In the genomic region with DNA sequence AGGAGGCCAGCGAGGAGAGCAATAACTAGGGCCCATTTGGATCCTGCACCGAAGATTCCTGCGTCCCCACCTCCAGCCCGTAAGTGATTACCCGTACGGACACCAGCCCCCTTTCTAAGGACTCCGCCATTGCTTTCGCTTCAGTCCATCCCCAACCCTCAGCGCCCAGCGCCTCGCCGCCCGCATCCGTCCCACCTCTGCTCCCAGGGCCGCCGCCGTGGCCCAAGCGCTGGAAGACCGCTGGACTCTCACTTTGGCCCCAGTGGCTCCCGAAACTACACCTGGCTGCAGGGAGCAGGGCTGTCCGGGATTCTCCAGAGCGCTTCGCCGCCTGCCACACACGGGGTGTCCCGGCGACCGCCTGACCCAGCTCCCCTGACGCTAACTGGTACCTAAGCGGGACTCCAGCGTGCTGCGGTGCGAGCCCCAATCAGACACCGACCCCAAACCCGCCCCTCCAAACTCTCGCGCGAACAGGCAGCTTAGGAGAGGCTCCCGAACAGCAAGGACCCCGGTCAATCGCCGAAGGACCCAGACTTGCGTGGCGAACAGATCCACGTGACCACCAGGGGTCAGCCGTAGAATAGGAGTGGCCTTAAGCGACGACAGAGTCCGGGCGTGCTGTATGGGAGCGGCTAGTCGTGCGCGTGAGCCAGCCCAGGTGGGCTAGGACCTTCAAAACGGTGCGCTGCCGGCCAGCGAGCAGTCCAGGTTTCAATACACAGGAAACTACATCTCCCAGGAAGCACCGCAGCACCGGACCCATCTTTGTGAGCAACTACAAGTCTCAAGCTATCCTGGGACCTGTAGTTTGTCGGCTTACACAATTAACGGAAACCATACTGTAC, we compare ENCODE assay signal across 1 cellular context.
TF ChIP-seq lines count a peak whose summit lies in the region.

TSS of gene CNPY2 (minus strand) at position 363 of the 848 bp plus-strand sequence. CDS start 771 bp downstream, outside the sequence.

TF ChIP-seq in HepG2, 621 proteins besides CTCF, POLR2A, EP300 and RAD21 (continued from another document and continues in another):
- TF ChIP-seq, protein P1, sequence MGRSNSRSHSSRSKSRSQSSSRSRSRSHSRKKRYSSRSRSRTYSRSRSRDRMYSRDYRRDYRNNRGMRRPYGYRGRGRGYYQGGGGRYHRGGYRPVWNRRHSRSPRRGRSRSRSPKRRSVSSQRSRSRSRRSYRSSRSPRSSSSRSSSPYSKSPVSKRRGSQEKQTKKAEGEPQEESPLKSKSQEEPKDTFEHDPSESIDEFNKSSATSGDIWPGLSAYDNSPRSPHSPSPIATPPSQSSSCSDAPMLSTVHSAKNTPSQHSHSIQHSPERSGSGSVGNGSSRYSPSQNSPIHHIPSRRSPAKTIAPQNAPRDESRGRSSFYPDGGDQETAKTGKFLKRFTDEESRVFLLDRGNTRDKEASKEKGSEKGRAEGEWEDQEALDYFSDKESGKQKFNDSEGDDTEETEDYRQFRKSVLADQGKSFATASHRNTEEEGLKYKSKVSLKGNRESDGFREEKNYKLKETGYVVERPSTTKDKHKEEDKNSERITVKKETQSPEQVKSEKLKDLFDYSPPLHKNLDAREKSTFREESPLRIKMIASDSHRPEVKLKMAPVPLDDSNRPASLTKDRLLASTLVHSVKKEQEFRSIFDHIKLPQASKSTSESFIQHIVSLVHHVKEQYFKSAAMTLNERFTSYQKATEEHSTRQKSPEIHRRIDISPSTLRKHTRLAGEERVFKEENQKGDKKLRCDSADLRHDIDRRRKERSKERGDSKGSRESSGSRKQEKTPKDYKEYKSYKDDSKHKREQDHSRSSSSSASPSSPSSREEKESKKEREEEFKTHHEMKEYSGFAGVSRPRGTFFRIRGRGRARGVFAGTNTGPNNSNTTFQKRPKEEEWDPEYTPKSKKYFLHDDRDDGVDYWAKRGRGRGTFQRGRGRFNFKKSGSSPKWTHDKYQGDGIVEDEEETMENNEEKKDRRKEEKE (IDR thresholded peaks at IDR 0.05) = no peak
- TF ChIP-seq ZNF10 (CRISPR knock-in tag; IDR thresholded peaks at IDR 0.05; ENCODE audit: borderline replicate concordance, low read depth) (no peak), ZNF207 (IDR thresholded peaks at IDR 0.05; ENCODE audit: borderline replicate concordance) (no peak), ZNF282 (IDR thresholded peaks at IDR 0.05; ENCODE audit: partially characterized antibody) (no peak), ZFP36 (IDR thresholded peaks at IDR 0.05; ENCODE audit: borderline replicate concordance, low read depth, low read length, partially characterized antibody) (no peak), RFX3 (CRISPR knock-in tag; IDR thresholded peaks at IDR 0.05) (no peak), NONO (IDR thresholded peaks at IDR 0.05) (no peak), NONO (CRISPR knock-in tag; conservative IDR thresholded peaks at IDR 0.05) (peak; percentile 91), GATAD1 (CRISPR knock-in tag; IDR thresholded peaks at IDR 0.05) (peak; percentile 90), ZNF264 (CRISPR knock-in tag; IDR thresholded peaks at IDR 0.05) (peak; percentile 88), MBD4 (IDR thresholded peaks at IDR 0.05; ENCODE audit: borderline replicate concordance, low read length) (no peak), NRL (CRISPR knock-in tag; IDR thresholded peaks at IDR 0.05; ENCODE audit: borderline replicate concordance) (peak; percentile 72; the same call in 1 of the 2 replicates), ZUFSP (CRISPR knock-in tag; IDR thresholded peaks at IDR 0.05; ENCODE audit: borderline replicate concordance) (no peak), JUN (CRISPR knock-in tag; IDR thresholded peaks at IDR 0.05) (no peak), SETDB1 (CRISPR knock-in tag; IDR thresholded peaks at IDR 0.05; ENCODE audit: borderline replicate concordance) (no peak), ZNF670 (CRISPR knock-in tag; IDR thresholded peaks at IDR 0.05; ENCODE audit: borderline replicate concordance) (no peak), ZFP62 (CRISPR knock-in tag; IDR thresholded peaks at IDR 0.05) (no peak; the same call in 1 of the 2 replicates), SYNCRIP (IDR thresholded peaks at IDR 0.05; ENCODE audit: insufficient read depth, low read depth, low read length) (no peak), HNRNPK (IDR thresholded peaks at IDR 0.05; ENCODE audit: low read depth, low read length, poor library complexity, severe bottlenecking) (peak; percentile 60), KLF11 (CRISPR knock-in tag; IDR thresholded peaks at IDR 0.05) (0 out of 2 replicates have a peak, but pooled peaks have one; percentile 45), SALL1 (CRISPR knock-in tag; IDR thresholded peaks at IDR 0.05) (peak; percentile 84), ATM (IDR thresholded peaks at IDR 0.05; ENCODE audit: borderline replicate concordance) (no peak; the same call in 1 of the 2 replicates), ZNF331 (CRISPR knock-in tag; IDR thresholded peaks at IDR 0.05) (peak; percentile 40), ZNF879 (CRISPR knock-in tag; IDR thresholded peaks at IDR 0.05) (no peak), ZNF224 (CRISPR knock-in tag; IDR thresholded peaks at IDR 0.05) (0 out of 2 replicates have a peak, but pooled peaks have one; percentile 25), TSC22D2 (CRISPR knock-in tag; IDR thresholded peaks at IDR 0.05; ENCODE audit: borderline replicate concordance) (peak; percentile 54; the same call in 1 of the 2 replicates), SP5 (CRISPR knock-in tag; IDR thresholded peaks at IDR 0.05; ENCODE audit: borderline replicate concordance, low read depth) (0 out of 2 replicates have a peak, but pooled peaks have one; percentile 7), POGZ (CRISPR knock-in tag; IDR thresholded peaks at IDR 0.05) (peak; percentile 70; the same call in 1 of the 2 replicates), NFIB (CRISPR knock-in tag; IDR thresholded peaks at IDR 0.05; ENCODE audit: borderline replicate concordance) (0 out of 2 replicates have a peak, but pooled peaks have one; percentile 59), TEAD2 (CRISPR knock-in tag; IDR thresholded peaks at IDR 0.05) (no peak), CSRNP1 (CRISPR knock-in tag; IDR thresholded peaks at IDR 0.05) (peak; percentile 80; the same call in 1 of the 2 replicates), TBL1XR1 (IDR thresholded peaks at IDR 0.05; ENCODE audit: borderline replicate concordance, low read length, partially characterized antibody) (peak; percentile 52), TFE3 (CRISPR knock-in tag; IDR thresholded peaks at IDR 0.05) (peak; percentile 88), CREM (IDR thresholded peaks at IDR 0.05) (peak; percentile 95), CREM (CRISPR knock-in tag; IDR thresholded peaks at IDR 0.05) (no peak), POLR2G (IDR thresholded peaks at IDR 0.05; ENCODE audit: low read depth, low read length) (peak; percentile 93), GABPA (IDR thresholded peaks at IDR 0.05; ENCODE audit: low read depth, low read length) (no peak), GABPA (CRISPR knock-in tag; IDR thresholded peaks at IDR 0.05; ENCODE audit: low read depth) (peak; percentile 82), JARID2 (CRISPR knock-in tag; IDR thresholded peaks at IDR 0.05; ENCODE audit: insufficient replicate concordance) (peak; percentile 38), ZNF20 (CRISPR knock-in tag; IDR thresholded peaks at IDR 0.05) (no peak), ZNF30 (CRISPR knock-in tag; IDR thresholded peaks at IDR 0.05) (no peak), SP1 (IDR thresholded peaks at IDR 0.05) (no peak), SP1 (CRISPR knock-in tag; IDR thresholded peaks at IDR 0.05) (no peak; the same call in 1 of the 2 replicates), MAFG (CRISPR knock-in tag; IDR thresholded peaks at IDR 0.05) (no peak), PBX2 (CRISPR knock-in tag; IDR thresholded peaks at IDR 0.05) (no peak), ZNF138 (CRISPR knock-in tag; IDR thresholded peaks at IDR 0.05; ENCODE audit: low read depth) (peak; percentile 66; the same call in 1 of the 2 replicates), KLF6 (CRISPR knock-in tag; IDR thresholded peaks at IDR 0.05) (0 out of 2 replicates have a peak, but pooled peaks have one; percentile 22), ZNF343 (CRISPR knock-in tag; IDR thresholded peaks at IDR 0.05) (peak; percentile 69; the same call in 1 of the 2 replicates), PLRG1 (conservative IDR thresholded peaks at IDR 0.05) (no peak), ZNF556 (CRISPR knock-in tag; IDR thresholded peaks at IDR 0.05; ENCODE audit: borderline replicate concordance) (peak; percentile 62; the same call in 1 of the 2 replicates), YY1 (IDR thresholded peaks at IDR 0.05; ENCODE audit: insufficient read depth, insufficient replicate concordance, low read depth, low read length) (peak; percentile 66), ZNF546 (CRISPR knock-in tag; conservative IDR thresholded peaks at IDR 0.05) (no peak), ZMAT5 (CRISPR knock-in tag; IDR thresholded peaks at IDR 0.05; ENCODE audit: borderline replicate concordance, low read depth) (no peak)
- TF ChIP-seq, protein P2, sequence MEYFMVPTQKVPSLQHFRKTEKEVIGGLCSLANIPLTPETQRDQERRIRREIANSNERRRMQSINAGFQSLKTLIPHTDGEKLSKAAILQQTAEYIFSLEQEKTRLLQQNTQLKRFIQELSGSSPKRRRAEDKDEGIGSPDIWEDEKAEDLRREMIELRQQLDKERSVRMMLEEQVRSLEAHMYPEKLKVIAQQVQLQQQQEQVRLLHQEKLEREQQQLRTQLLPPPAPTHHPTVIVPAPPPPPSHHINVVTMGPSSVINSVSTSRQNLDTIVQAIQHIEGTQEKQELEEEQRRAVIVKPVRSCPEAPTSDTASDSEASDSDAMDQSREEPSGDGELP (IDR thresholded peaks at IDR 0.05; ENCODE audit: borderline replicate concordance, low read depth) = peak; percentile 78
- TF ChIP-seq, protein P3, sequence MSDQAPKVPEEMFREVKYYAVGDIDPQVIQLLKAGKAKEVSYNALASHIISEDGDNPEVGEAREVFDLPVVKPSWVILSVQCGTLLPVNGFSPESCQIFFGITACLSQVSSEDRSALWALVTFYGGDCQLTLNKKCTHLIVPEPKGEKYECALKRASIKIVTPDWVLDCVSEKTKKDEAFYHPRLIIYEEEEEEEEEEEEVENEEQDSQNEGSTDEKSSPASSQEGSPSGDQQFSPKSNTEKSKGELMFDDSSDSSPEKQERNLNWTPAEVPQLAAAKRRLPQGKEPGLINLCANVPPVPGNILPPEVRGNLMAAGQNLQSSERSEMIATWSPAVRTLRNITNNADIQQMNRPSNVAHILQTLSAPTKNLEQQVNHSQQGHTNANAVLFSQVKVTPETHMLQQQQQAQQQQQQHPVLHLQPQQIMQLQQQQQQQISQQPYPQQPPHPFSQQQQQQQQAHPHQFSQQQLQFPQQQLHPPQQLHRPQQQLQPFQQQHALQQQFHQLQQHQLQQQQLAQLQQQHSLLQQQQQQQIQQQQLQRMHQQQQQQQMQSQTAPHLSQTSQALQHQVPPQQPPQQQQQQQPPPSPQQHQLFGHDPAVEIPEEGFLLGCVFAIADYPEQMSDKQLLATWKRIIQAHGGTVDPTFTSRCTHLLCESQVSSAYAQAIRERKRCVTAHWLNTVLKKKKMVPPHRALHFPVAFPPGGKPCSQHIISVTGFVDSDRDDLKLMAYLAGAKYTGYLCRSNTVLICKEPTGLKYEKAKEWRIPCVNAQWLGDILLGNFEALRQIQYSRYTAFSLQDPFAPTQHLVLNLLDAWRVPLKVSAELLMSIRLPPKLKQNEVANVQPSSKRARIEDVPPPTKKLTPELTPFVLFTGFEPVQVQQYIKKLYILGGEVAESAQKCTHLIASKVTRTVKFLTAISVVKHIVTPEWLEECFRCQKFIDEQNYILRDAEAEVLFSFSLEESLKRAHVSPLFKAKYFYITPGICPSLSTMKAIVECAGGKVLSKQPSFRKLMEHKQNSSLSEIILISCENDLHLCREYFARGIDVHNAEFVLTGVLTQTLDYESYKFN (CRISPR knock-in tag; conservative IDR thresholded peaks at IDR 0.05) = peak; percentile 60
